Comparison of ENCODE assay signal across 8 cellular contexts in genomic region chr6:31680841-31681671, GRCh38. TPM values are rescaled to one million over a fixed set of nuclear protein-coding genes. Genes with fewer than 3 reads are reported as not detected.
A peak's percentile ranks its signal among the peaks of the same experiment; 100 is the strongest.
DNase-seq lines count a peak whose midpoint lies in the region; ATAC-seq, FAIRE-seq and TF ChIP-seq lines count a peak whose summit lies in the region.

Gene LY6G5C (minus strand): TSS chr6:31681067. CDS start chr6:31680373, 694 bp downstream.

- 60% methylated on average over 39 of the region's 51 CpGs for WGBS in K562 (ENCODE audit: insufficient coverage, low coverage, missing lambda C conversion rate)
- WGBS in hepatocyte (ENCODE audit: low lambda C conversion rate, missing lambda C conversion rate) = 2% methylated on average over 45 of the region's 51 CpGs
- WGBS in psoas muscle, 3 donors = 1 to 2% (median 1%) methylated on average over 51 of the region's 51 CpGs

- H3K4me1 ChIP-seq in K562 (replicated peaks in 1 of 2; ENCODE audit: control insufficient read depth in 2 of 2, insufficient read depth in 2 of 2, low read length in 2 of 2) (peaks cover 10 to 24% of the 10 kb centered on the region in 2 experiments), hepatocyte (ENCODE audit: insufficient read depth) (peaks cover 5% of the 10 kb centered on the region), psoas muscle (peaks cover 8% of the 10 kb centered on the region)

- intact Hi-C loops in K562 (cut with micrococcal nuclease) = loop anchor here (1.0 to 2.0 kb wide), 6 partner anchors 48 to 182 kb away; partner anchors contain the start of genes ATP6V1G2, DDAH2, NEU1 and NFKBIL1
- intact Hi-C loops in psoas muscle (cut with DNase I) = loop anchor here (2.0 to 10.0 kb wide), 6 partner anchors 86 to 271 kb away; partner anchors contain the start of gene NEU1 (in 1 of the 2)

- H3K27me3 ChIP-seq in K562 (ENCODE audit: control insufficient read depth in 2 of 2, insufficient read depth in 2 of 2, low read length in 2 of 2) = no peaks in the 10 kb centered on the region
- H3K27me3 ChIP-seq in hepatocyte = no peaks in the 10 kb centered on the region
- H3K27me3 ChIP-seq in psoas muscle (ENCODE audit: insufficient read depth in 3 of 3, low read length in 2 of 3) = no peaks in the 10 kb centered on the region

- peak; percentile 79 for TF ChIP-seq CTCF in 22Rv1 (IDR thresholded peaks at IDR 0.05)
- peak; percentile 96 to 99 (median 99) for TF ChIP-seq CTCF in K562 (IDR thresholded peaks at IDR 0.05 in 2 of 3, conservative IDR thresholded peaks at IDR 0.05 in 1 of 3; ENCODE audit: insufficient read depth in 2 of 3, low read depth in 1 of 3, low read length in 3 of 3)
- peak; percentile 92 for TF ChIP-seq CTCF in hepatocyte (IDR thresholded peaks at IDR 0.05; ENCODE audit: poor library complexity)
- peak; percentile 71 for TF ChIP-seq CTCF in psoas muscle (IDR thresholded peaks at IDR 0.05)

- FAIRE-seq in K562 (lab: Jason Lieb, UNC) = peak; percentile 93

- H3K9me3 ChIP-seq in K562 (replicated peaks; ENCODE audit: control insufficient read depth, insufficient read depth, low read depth, low read length) (no peaks in the 10 kb centered on the region), hepatocyte (ENCODE audit: low read depth) (no peaks in the 10 kb centered on the region), psoas muscle (no peaks in the 10 kb centered on the region)

- TF ChIP-seq POLR2A in K562 (conservative IDR thresholded peaks at IDR 0.05) = no peak

- peak; percentile 39; the same call in 1 of the 2 replicates for TF ChIP-seq EP300 in K562 (IDR thresholded peaks at IDR 0.05; ENCODE audit: low read length)

- peak within 1 kb of the TSS; percentile 66 for H2AFZ ChIP-seq in K562 (ENCODE audit: low read depth, low read length)
- H2AFZ ChIP-seq in hepatocyte = peak within 1 kb of the TSS; percentile 83

- in situ Hi-C loops in K562 (cut with MboI) = no loop called here

- DNase-seq in NCI-H187 (lab: John Stamatoyannopoulos, UW) = peak; percentile 18 to 60
- DNase-seq in T-helper 9 cell = peak; percentile 43
- DNase-seq in K562 (ENCODE audit: extremely low read depth in 1 of 4, low spot score in 3 of 4) = peak; percentile 82 to 94 (median 88)
- peak; percentile 89 for DNase-seq in hepatocyte (ENCODE audit: low spot score)
- peak; percentile 82 to 91 for DNase-seq in psoas muscle

- H3K4me3 ChIP-seq in K562 (no peak within 1 kb of the TSS), hepatocyte (peak within 1 kb of the TSS; percentile 39), psoas muscle (peak within 1 kb of the TSS; percentile 70)

- H3K27ac ChIP-seq in 22Rv1 (peak within 1 kb of the TSS; percentile 31; the same call in 1 of the 2 replicates), K562 (ENCODE audit: extremely low read depth, low read depth, low read length) (no peak within 1 kb of the TSS), hepatocyte (peak within 1 kb of the TSS; percentile 84), psoas muscle (peak within 1 kb of the TSS; percentile 13)

- H3K36me3 ChIP-seq in K562 (ENCODE audit: control insufficient read depth, insufficient read depth, low read length) (peaks cover 11% of the 10 kb centered on the region; the same call in 2 of the 3 replicates), hepatocyte (replicated peaks; ENCODE audit: insufficient read depth, low read depth) (no peaks in the 10 kb centered on the region), psoas muscle (ENCODE audit: insufficient read depth in 1 of 2, low read depth in 1 of 2) (peaks cover 0 to 21% of the 10 kb centered on the region in 2 donors)

- no peaks in the 10 kb centered on the region for H3K9me1 ChIP-seq in K562 (ENCODE audit: control insufficient read depth, insufficient read depth, low read length)

- H3K9ac ChIP-seq in K562 (ENCODE audit: insufficient read depth in 1 of 2, low read depth in 2 of 2, low read length in 2 of 2) = peak within 1 kb of the TSS in 1 of 2 experiments; percentile 1; a peak in 1 of 4 replicates

- peak; percentile 99 to 100 for TF ChIP-seq RAD21 in K562 (CRISPR knock-in tag; conservative IDR thresholded peaks at IDR 0.05 in 1 of 2, IDR thresholded peaks at IDR 0.05 in 1 of 2)

- no TSS peak for BruUV-seq in K562 (replicated peaks; lab: Mats Ljungman, UMichigan)

- H3K4me2 ChIP-seq in K562 (ENCODE audit: insufficient read depth, low read length) (peak within 1 kb of the TSS; percentile 22; the same call in 1 of the 2 replicates), hepatocyte (peak within 1 kb of the TSS; percentile 96)

- ATAC-seq in GM18498 (IDR thresholded peaks at IDR 0.05; ENCODE audit: unreplicated experiment) (peak; percentile 52), K562 (peak; percentile 88), psoas muscle (peak; percentile 90 to 96 (median 94)), HG02884 (IDR thresholded peaks at IDR 0.05; ENCODE audit: unreplicated experiment) (no peak)

- no peaks in the 10 kb centered on the region for H4K20me1 ChIP-seq in K562 (replicated peaks; ENCODE audit: control insufficient read depth, insufficient read depth, low read length)
- H4K20me1 ChIP-seq in hepatocyte (ENCODE audit: insufficient read depth, poor library complexity, severe bottlenecking) = no peaks in the 10 kb centered on the region

- CTCF ChIA-PET in K562 (lab: Yijun Ruan, JAX; ENCODE audit: low intra/inter-chr PET ratio) = interaction anchor here (0.5 to 3.0 kb wide), 14 partner anchors 37 to 1140 kb away, joined by 3 to 35 read pairs (median 4); partner anchors contain the start of genes DDAH2 and NEU1

- H3K9me2 ChIP-seq in hepatocyte (replicated peaks; ENCODE audit: insufficient read depth) = no peaks in the 10 kb centered on the region

- POLR2A ChIA-PET in K562 (lab: Yijun Ruan, JAX) = interaction anchor here (1.4 to 3.6 kb wide), 3 partner anchors 8 to 146 kb away, joined by 4 to 30 read pairs (median 7); partner anchors contain the start of gene HSPA1B

- H3K79me2 ChIP-seq in K562 (ENCODE audit: control insufficient read depth, insufficient read depth, low read length) (no peaks in the 10 kb centered on the region), hepatocyte (no peaks in the 10 kb centered on the region)

TF ChIP-seq in K562, 482 proteins besides CTCF, POLR2A, EP300 and RAD21 (continues in another document):
- TF ChIP-seq PHTF2 (CRISPR knock-in tag; IDR thresholded peaks at IDR 0.05) (no peak), NFIC (IDR thresholded peaks at IDR 0.05) (no peak), MAZ (CRISPR knock-in tag; conservative IDR thresholded peaks at IDR 0.05 in 1 of 2, IDR thresholded peaks at IDR 0.05 in 1 of 2) (peak; percentile 28 to 71; a peak in 2 of 4 replicates), BMI1 (IDR thresholded peaks at IDR 0.05; ENCODE audit: low read length) (peak; percentile 52; the same call in 1 of the 2 replicates), RBM15 (IDR thresholded peaks at IDR 0.05; ENCODE audit: insufficient read depth, low read length) (no peak), CREB3L1 (IDR thresholded peaks at IDR 0.05; ENCODE audit: borderline replicate concordance, low read depth) (no peak), MLLT1 (IDR thresholded peaks at IDR 0.05) (peak in 1 of 2 experiments; percentile 38; a peak in 1 of 4 replicates), MAFK (IDR thresholded peaks at IDR 0.05; ENCODE audit: low read length) (0 out of 2 replicates have a peak, but pooled peaks have one; percentile 40), TBL1XR1 (IDR thresholded peaks at IDR 0.05; ENCODE audit: low read length in 2 of 2) (peak in 1 of 2 experiments; percentile 64; a peak in 2 of 4 replicates)

RNA-seq across cellular contexts. Expression of gene LY6G5C, which starts in this region (rescaled TPM):
- total RNA-seq in K562 (2011; cell fraction: chromatin; rRNA removed; ENCODE audit: low replicate concordance) = 2.2 and 9.2 TPM in 2 replicates
- 1.1 and 2.3 TPM in 2 replicates for total RNA-seq in K562 (2011; cell fraction: nucleolus; rRNA removed)
- total RNA-seq in K562 (2011; cell fraction: nucleoplasm; rRNA removed) = 2.3 and 3.8 TPM in 2 replicates
- total RNA-seq in K562 (2014; rRNA removed) (not detected in 2 replicates), K562 (2014; rRNA removed; fragmentation: Illumina TruSeq; extraction: Trizol) (0.15 TPM in 1 of 2 replicates, not detected in the other), K562 (2015; rRNA removed; fragmentation: Illumina TruSeq; extraction: Trizol) (not detected in 2 replicates), K562 (2021) (0.60 and 0.74 TPM in 2 replicates), hepatocyte (0.32 TPM in 1 of 2 replicates, not detected in the other), psoas muscle (1 to 10 TPM in 3 of 4 donors, under 1 TPM in 1; 0.75 to 3.2 (median 2.3) TPM)
- polyA plus RNA-seq in K562 (2011; rRNA removed) (0.43 and 0.46 TPM in 2 replicates), K562 (2014; fragmentation: Illumina TruSeq; extraction: Trizol) (0.67 and 1.3 TPM in 2 replicates), K562 (2014; fragmentation: Nextera tagmentation; extraction: Ambion mirVana) (under 1 TPM in 1 of 2 experiments, not detected in 1; 0.10 TPM), K562 (2014; rRNA removed) (not detected in 2 replicates), hepatocyte (0.63 and 5.0 TPM in 2 replicates), psoas muscle (1 to 10 TPM; 1.4 to 2.3 (median 1.9) TPM)
- polyA plus RNA-seq in K562 (2011; cell fraction: cytosol; rRNA removed) = 0.60 and 0.71 TPM in 2 replicates
- polyA plus RNA-seq in K562 (2011; cell fraction: nucleus; rRNA removed) = 1.6 and 1.9 TPM in 2 replicates
- 0.69 and 0.85 TPM in 2 replicates for polyA plus RNA-seq in K562 (2012)
- not detected in 2 replicates for polyA minus RNA-seq in K562 (2011; rRNA and poly(A)+ RNA removed)
- polyA minus RNA-seq in K562 (2011; cell fraction: cytosol; rRNA and poly(A)+ RNA removed) = not detected in 2 replicates
- polyA minus RNA-seq in K562 (2011; cell fraction: nucleus; rRNA and poly(A)+ RNA removed) = 0.40 and 0.67 TPM in 2 replicates

Comparison
In these comparisons a context has a peak if more than half of its experiments do, and no peak if none do; other contexts are left out.
1. DNase-seq: peak in every context shown above with its lines; median percentile 89 in hepatocyte; 88 in K562; 86 in psoas muscle; 43 in T-helper 9 cell; 39 in NCI-H187.